Comparison of ENCODE assay signal across 10 cellular contexts in the genomic region with DNA sequence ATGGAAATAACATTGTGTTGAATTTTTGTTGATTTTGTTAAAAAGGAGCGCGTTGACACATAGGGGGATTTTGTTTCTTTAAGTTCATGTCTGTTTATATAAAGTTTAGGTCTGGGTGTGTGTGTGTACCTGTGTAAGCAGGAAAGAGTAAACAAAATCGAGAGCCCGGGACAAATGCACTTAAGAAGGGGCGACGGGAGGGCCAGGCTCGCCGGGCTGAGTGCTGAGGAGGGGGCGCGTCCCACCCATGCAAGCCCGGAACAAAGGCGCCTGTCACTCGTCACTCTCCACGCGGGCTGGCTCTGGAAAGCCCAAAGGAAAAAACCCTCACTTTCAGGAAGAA. TPM values are rescaled to one million over a fixed set of nuclear protein-coding genes. Genes with fewer than 3 reads are reported as not detected.
A peak's percentile ranks its signal among the peaks of the same experiment; 100 is the strongest.
DNase-seq lines count a peak whose midpoint lies in the region; ATAC-seq and TF ChIP-seq lines count a peak whose summit lies in the region.
"Had no signal": no experiment of that assay in that cellular context is flagged by ENCODE, and none has a peak within 500 bp of the region (broad histone marks: within the 10 kb centered on the region; RNA-seq: fewer than 3 reads in every experiment).

No MANE protein-coding gene starts in this region.

- peak overlapping the region; percentile 28 for H3K4me3 ChIP-seq in A673 (ENCODE audit: low read depth, low read length, poor library complexity, severe bottlenecking)
- H3K4me3 ChIP-seq in HFF-Myc (replicated peaks; ENCODE audit: low read depth, low read length) = peak overlapping the region; percentile 34
- peak overlapping the region; percentile 19 for H3K4me3 ChIP-seq in colonic mucosa

- POLR2A ChIA-PET in A673 (lab: Charles Lee; ENCODE audit: low non-redundant PET) = no interaction called here

- CTCF ChIA-PET in A673 (lab: Charles Lee) = no interaction called here

- intact Hi-C loops in A673 (cut with micrococcal nuclease; ENCODE audit: unreplicated experiment) = no loop called here
- intact Hi-C loops in colonic mucosa (cut with DNase I) = no loop called here

- H3K36me3 ChIP-seq in A673 (ENCODE audit: insufficient read depth, low read length, poor library complexity, severe bottlenecking) = no peaks in the 10 kb centered on the region
- no peaks in the 10 kb centered on the region for H3K36me3 ChIP-seq in colonic mucosa

- peaks cover 4% of the 10 kb centered on the region for H3K4me1 ChIP-seq in A673 (ENCODE audit: insufficient read depth, low read length, poor library complexity, severe bottlenecking)
- no peaks in the 10 kb centered on the region for H3K4me1 ChIP-seq in colonic mucosa

- H3K27ac ChIP-seq in A673 (ENCODE audit: low read depth, low read length, poor library complexity, severe bottlenecking) (no peak overlapping the region), colonic mucosa (no peak overlapping the region)

- TF ChIP-seq CTCF in A673 (conservative IDR thresholded peaks at IDR 0.05; ENCODE audit: low read depth, low read length) (no peak), HFF-Myc (IDR thresholded peaks at IDR 0.05; ENCODE audit: low read depth, low read length, missing control alignments) (no peak), colonic mucosa (IDR thresholded peaks at IDR 0.05) (no peak)

- H3K36me3 Mint-ChIP-seq in naive B cell = peaks cover 0 to 5% of the 10 kb centered on the region in 2 donors

- H3K27me3 Mint-ChIP-seq in naive B cell = peaks cover 73 to 94% (median 89%) of the 10 kb centered on the region in 3 donors

- ATAC-seq in naive B cell (ENCODE audit: low read depth in 2 of 2) (no peak), GM21423 (IDR thresholded peaks at IDR 0.05; ENCODE audit: unreplicated experiment) (no peak)

- DNase-seq in A673 (ENCODE audit: low spot score) (no peak), HFF-Myc (ENCODE audit: extremely low read depth, low read depth) (no peak), colonic mucosa (no peak), naive B cell (no peak), GM03348 (ENCODE audit: low spot score) (no peak), glomerular visceral epithelial cell (ENCODE audit: extremely low spot score) (no peak), H4 (ENCODE audit: low spot score) (no peak)
- DNase-seq: effector CD8-positive, alpha-beta T cell had no signal

- no peak overlapping the region for H3K9ac ChIP-seq in colonic mucosa (ENCODE audit: low read depth in 2 of 2, low read length in 2 of 2)

- H3K27ac Mint-ChIP-seq in naive B cell = peak overlapping the region in 1 of 6 donors; percentile 67

- H3K4me1 Mint-ChIP-seq in naive B cell = peaks cover 15% of the 10 kb centered on the region in 3 donors

- BruUV-seq in A673 (replicated peaks; lab: Mats Ljungman, UMichigan) = no TSS peak

- H3K9me3 ChIP-seq in A673 (ENCODE audit: low read depth, low read length, poor library complexity, severe bottlenecking) (no peaks in the 10 kb centered on the region), colonic mucosa (no peaks in the 10 kb centered on the region)

- peak overlapping the region; percentile 53 to 88 (median 76) for H3K4me3 Mint-ChIP-seq in naive B cell

- peaks cover 21% of the 10 kb centered on the region for H3K27me3 ChIP-seq in A673 (replicated peaks; ENCODE audit: insufficient read depth, low read depth, low read length, poor library complexity)
- H3K27me3 ChIP-seq in colonic mucosa = peaks cover 21% of the 10 kb centered on the region

- H3K9me3 Mint-ChIP-seq in naive B cell = peaks cover 0 to 6% (median 2%) of the 10 kb centered on the region in 7 donors

RNA-seq across cellular contexts. Expression of gene TRIM17, which starts 28.8 kb away (rescaled TPM):
- 0.54 and 0.72 TPM in 2 replicates for total RNA-seq in A673 (2021)
- under 1 TPM in 1 of 2 donors, not detected in 1; 0.21 TPM for total RNA-seq in colonic mucosa
- polyA plus RNA-seq in naive B cell (ENCODE audit: low read depth in 6 of 6) = under 1 TPM in 4 of 6 donors, not detected in 2; 0.24 to 0.27 (median 0.26) TPM
- total RNA-seq in H4 (2014; rRNA removed; shearing (Covaris generic)) = not detected in 2 replicates
- total RNA-seq: Daoy had no signal

RNA-seq across cellular contexts. Expression of gene TRIM11, which starts 38.9 kb away (rescaled TPM):
- total RNA-seq in A673 (2021) = 41.8 and 46.6 TPM in 2 replicates
- total RNA-seq in colonic mucosa = 10 to 100 TPM; 38.1 to 48.9 TPM
- polyA plus RNA-seq in naive B cell (ENCODE audit: low read depth in 6 of 6) = 10 to 100 TPM in 4 of 6 donors, 1 to 10 TPM in 1, not detected in 1; 8.3 to 20.8 (median 16.4) TPM
- total RNA-seq in H4 (2014; rRNA removed; shearing (Covaris generic)) = 6.8 and 8.4 TPM in 2 replicates

RNA-seq across cellular contexts. Expression of gene RNF187, which starts 41.7 kb away (rescaled TPM):
- 146 and 170 TPM in 2 replicates for total RNA-seq in A673 (2021)
- total RNA-seq in colonic mucosa = 10 to 100 TPM; 84.5 to 97.5 TPM
- 10 to 100 TPM; 18.1 to 50.1 (median 28.3) TPM for polyA plus RNA-seq in naive B cell (ENCODE audit: low read depth in 6 of 6)
- 44.9 and 80.6 TPM in 2 replicates for total RNA-seq in H4 (2014; rRNA removed; shearing (Covaris generic))
